9 cellular contexts compared by ENCODE assay signal in the genomic region with DNA sequence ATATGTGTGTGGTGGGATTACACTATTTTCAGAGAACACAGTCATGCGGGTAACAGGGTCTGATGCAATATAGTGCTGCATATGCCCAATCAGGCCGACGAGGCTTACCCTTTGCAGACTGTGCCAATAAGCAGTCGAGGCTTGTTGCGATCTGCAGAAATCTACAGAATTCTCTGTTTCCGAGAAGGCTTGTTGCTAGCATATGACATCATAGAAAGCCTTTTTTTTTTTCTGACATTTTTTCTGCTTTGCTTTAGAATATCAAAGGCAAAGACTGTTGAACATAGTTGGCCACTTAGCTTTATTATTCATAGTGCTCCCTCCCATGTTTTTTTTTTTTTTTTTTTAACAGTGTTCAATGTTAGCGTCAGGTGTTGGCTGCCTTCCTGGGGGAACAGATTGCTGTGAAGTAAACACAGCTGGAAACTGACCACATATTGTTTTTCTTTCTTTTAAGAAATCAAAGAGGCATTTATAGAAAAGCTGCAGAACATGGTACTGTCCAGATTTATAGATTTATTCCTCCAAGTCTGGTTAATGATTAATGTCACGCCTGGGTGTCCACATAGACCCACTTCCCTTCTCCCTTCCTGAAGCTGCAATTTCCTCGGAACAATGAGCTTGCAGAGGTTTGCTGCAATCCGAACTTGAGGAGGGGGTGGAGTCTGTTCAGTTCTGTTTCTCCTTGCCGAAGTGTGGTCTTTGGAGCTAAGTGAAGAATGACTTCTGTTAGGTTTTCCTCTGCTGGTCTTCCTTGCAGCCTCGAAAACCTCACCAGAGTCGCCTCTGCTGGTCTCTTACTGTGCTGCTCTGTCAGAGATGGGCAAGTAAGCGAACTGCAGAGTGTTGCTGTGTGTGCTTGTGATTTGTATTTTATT.
DNase-seq lines count a peak whose midpoint lies in the region; ATAC-seq, FAIRE-seq and TF ChIP-seq lines count a peak whose summit lies in the region.
"Had no signal": no experiment of that assay in that cellular context is flagged by ENCODE, and none has a peak within 500 bp of the region (broad histone marks: within the 10 kb centered on the region; RNA-seq: fewer than 3 reads in every experiment).

No MANE protein-coding gene starts in this region.

- WGBS in spleen, 5 donors = 29 to 42% (median 39%) methylated on average over 14 of the region's 14 CpGs

- TF ChIP-seq CTCF in brain microvascular endothelial cell (IDR thresholded peaks at IDR 0.05; ENCODE audit: low read depth, low read length, missing control alignments) (peak; percentile 20), kidney (IDR thresholded peaks at IDR 0.05; ENCODE audit: borderline replicate concordance, extremely low read depth, insufficient read depth) (no peak), spleen (IDR thresholded peaks at IDR 0.05 in 8 of 11, conservative IDR thresholded peaks at IDR 0.05 in 3 of 11) (no peak)

- in situ Hi-C loops in brain microvascular endothelial cell (cut with HindIII; ENCODE audit: low pct_ligation_motif_present, low sequenced_read_pairs) = no loop called here

- H3K27ac ChIP-seq in brain microvascular endothelial cell (no peak overlapping the region), kidney (ENCODE audit: low read depth in 2 of 2, low read length in 2 of 2) (peak overlapping the region in 1 of 2 donors; percentile 13), spleen (peak overlapping the region in 6 of 8 donors; percentile 12 to 81 (median 63))

- H3K4me3 ChIP-seq in brain microvascular endothelial cell (ENCODE audit: low read depth, low read length) = peak overlapping the region; percentile 22
- H3K4me3 ChIP-seq in kidney (ENCODE audit: low read length in 2 of 2) = peak overlapping the region; percentile 14 to 48
- peak overlapping the region in 5 of 8 donors; percentile 3 to 53 (median 9) for H3K4me3 ChIP-seq in spleen

- FAIRE-seq in kidney (lab: Jason Lieb, UNC) = no peak

- TF ChIP-seq POLR2A in spleen (IDR thresholded peaks at IDR 0.05) = no peak

- H3K36me3 ChIP-seq in brain microvascular endothelial cell (replicated peaks) = no peaks in the 10 kb centered on the region
- no peaks in the 10 kb centered on the region for H3K36me3 ChIP-seq in kidney (ENCODE audit: control insufficient read depth in 1 of 2, insufficient read depth in 2 of 2, low read length in 2 of 2)
- peaks cover 0 to 26% (median 0%) of the 10 kb centered on the region in 6 donors for H3K36me3 ChIP-seq in spleen

- H3K9ac ChIP-seq in kidney (ENCODE audit: low read length in 2 of 2) = peak overlapping the region in 1 of 2 donors; percentile 21

- ATAC-seq in GM21360 (IDR thresholded peaks at IDR 0.05; ENCODE audit: unreplicated experiment) = no peak

- peak; percentile 50 for DNase-seq in SIG-M5 treated with dmso at 0.1 percent for 504 hours (lab: John Stamatoyannopoulos, UW; ENCODE audit: unreplicated experiment)
- no peak for DNase-seq in SIG-M5 (lab: John Stamatoyannopoulos, UW)
- peak; percentile 89 for DNase-seq in NCI-H1694 (lab: John Stamatoyannopoulos, UW)
- no peak for DNase-seq in brain microvascular endothelial cell
- no peak for DNase-seq in kidney
- DNase-seq in spleen = no peak
- no peak for DNase-seq in foreskin melanocyte
- DNase-seq: activated naive CD8-positive, alpha-beta T cell treated with anti-CD3 and anti-CD28 coated beads, Interleukin-2, amount 10 ng/mL, durations not matched to agents 7 days and 5 days had no signal

- intact Hi-C loops in kidney (cut with DNase I) (no loop called here), spleen (cut with DNase I; ENCODE audit: low total_unique reads) (no loop called here)

- H3K4me1 ChIP-seq in kidney (ENCODE audit: control insufficient read depth in 1 of 2, insufficient read depth in 1 of 2, low read depth in 1 of 2, low read length in 2 of 2) = peaks cover 6 to 13% of the 10 kb centered on the region in 2 donors
- H3K4me1 ChIP-seq in spleen = peaks cover 0 to 56% (median 33%) of the 10 kb centered on the region in 6 donors

- H3K27me3 ChIP-seq in brain microvascular endothelial cell (replicated peaks) (no peaks in the 10 kb centered on the region), spleen (replicated peaks in 1 of 7) (no peaks in the 10 kb centered on the region)

- no peaks in the 10 kb centered on the region for H3K9me3 ChIP-seq in kidney (ENCODE audit: control insufficient read depth in 1 of 2, low read length in 2 of 2)
- no peaks in the 10 kb centered on the region for H3K9me3 ChIP-seq in spleen

Comparison
In these comparisons a context has a peak if more than half of its experiments do, and no peak if none do; other contexts are left out.
1. DNase-seq: peak in SIG-M5 treated with dmso at 0.1 percent for 504 hours (single experiment) and NCI-H1694 (single experiment); none in SIG-M5 (single experiment), brain microvascular endothelial cell (single experiment), kidney (single experiment), spleen (single experiment) and foreskin melanocyte (single experiment).
2. Peak in every context shown above with its lines, with median percentiles within 50 percentile points of each other: H3K4me3 ChIP-seq.